ENCODE assay signal across 26 cellular contexts in the genomic region with DNA sequence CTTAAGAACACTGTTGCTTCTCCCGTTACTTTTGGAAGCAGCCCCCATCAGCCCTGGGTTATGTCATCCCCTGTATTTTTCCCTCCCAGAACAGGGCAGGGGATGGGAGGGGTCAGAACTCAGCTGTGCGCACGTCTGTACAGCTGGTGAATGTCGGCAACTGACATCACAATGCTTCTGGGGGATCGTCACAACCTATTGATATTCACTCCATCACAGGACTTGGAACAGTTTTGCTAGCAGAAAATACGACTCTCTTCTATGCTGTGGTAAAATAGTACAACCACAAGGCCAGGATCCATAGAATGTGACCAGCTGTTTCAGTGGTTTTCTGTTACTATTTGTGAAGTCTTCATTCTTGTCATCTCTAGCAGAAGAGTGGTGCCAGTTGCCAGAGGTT.
DNase-seq lines count a peak whose midpoint lies in the region; ATAC-seq and TF ChIP-seq lines count a peak whose summit lies in the region.
"Had no signal": no experiment of that assay in that cellular context is flagged by ENCODE, and none has a peak within 500 bp of the region (broad histone marks: within the 10 kb centered on the region; RNA-seq: fewer than 3 reads in every experiment).

No MANE protein-coding gene starts in this region.

- no peaks in the 10 kb centered on the region for H3K27me3 Mint-ChIP-seq in brain
- H3K27me3 Mint-ChIP-seq: activated CD4-positive, alpha-beta T cell treated with anti-CD3 and anti-CD28 coated beads, Interleukin-2, amount 10 ng/mL, durations not matched to agents 24 days and 14 days had no signal

- H3K27ac Mint-ChIP-seq in brain, result peak overlapping the region in 3 of 5 experiments; percentile 4 to 32 (median 21)
- H3K27ac Mint-ChIP-seq: activated CD4-positive, alpha-beta T cell treated with anti-CD3 and anti-CD28 coated beads, Interleukin-2, amount 10 ng/mL, durations not matched to agents 24 days and 14 days; activated naive CD4-positive, alpha-beta T cell treated with anti-CD3 and anti-CD28 coated beads, Interleukin-2, amount 50 U/mL, for 72 hours; neural progenitor cell; WTC11 had no signal

- H3K4me3 Mint-ChIP-seq in brain, result no peak overlapping the region
- H3K4me3 Mint-ChIP-seq: activated CD4-positive, alpha-beta T cell treated with anti-CD3 and anti-CD28 coated beads, Interleukin-2, amount 10 ng/mL, durations not matched to agents 24 days and 14 days; neural progenitor cell; WTC11 had no signal

- H3K9me3 ChIP-seq in subcutaneous abdominal adipose tissue (ENCODE audit: control insufficient read depth in 5 of 5, low read length in 5 of 5) (no peaks in the 10 kb centered on the region), WERI-Rb-1 (ENCODE audit: severe bottlenecking) (no peaks in the 10 kb centered on the region)
- H3K9me3 ChIP-seq: transverse colon had no signal

- ATAC-seq in left cardiac atrium, result peak in 1 of 2 donors; percentile 61
- no peak for ATAC-seq in HG03432 (IDR thresholded peaks at IDR 0.05; ENCODE audit: unreplicated experiment)
- no peak for ATAC-seq in GM18519 (IDR thresholded peaks at IDR 0.05; ENCODE audit: low FRiP score, unreplicated experiment)
- ATAC-seq: activated naive CD4-positive, alpha-beta T cell treated with anti-CD3 and anti-CD28 coated beads, Interleukin-2, amount 50 U/mL, for 72 hours; HCT116; WTC11 had no signal

- peak overlapping the region; percentile 22 for H3K27ac ChIP-seq in subcutaneous abdominal adipose tissue (ENCODE audit: low read depth, low read length)
- H3K27ac ChIP-seq in WERI-Rb-1, result no peak overlapping the region
- H3K27ac ChIP-seq: C4-2B, coronary artery, epithelial cell of prostate, neural progenitor cell, transverse colon had no signal

- H3K4me1 ChIP-seq in subcutaneous abdominal adipose tissue (ENCODE audit: control insufficient read depth in 5 of 5, insufficient read depth in 5 of 5, low read length in 5 of 5), result peaks cover 0 to 24% (median 10%) of the 10 kb centered on the region in 5 donors
- H3K4me1 ChIP-seq: neural progenitor cell had no signal

- TF ChIP-seq CTCF in brain (conservative IDR thresholded peaks at IDR 0.05) (no peak), WERI-Rb-1 (IDR thresholded peaks at IDR 0.05; ENCODE audit: low read depth, low read length) (no peak)

- H3K36me3 ChIP-seq in subcutaneous abdominal adipose tissue (ENCODE audit: control insufficient read depth in 5 of 5, insufficient read depth in 5 of 5, low read length in 5 of 5) (no peaks in the 10 kb centered on the region), WERI-Rb-1 (no peaks in the 10 kb centered on the region)
- H3K36me3 ChIP-seq: neural progenitor cell, transverse colon had no signal

- H3K36me3 Mint-ChIP-seq in brain, result no peaks in the 10 kb centered on the region
- H3K36me3 Mint-ChIP-seq: activated naive CD4-positive, alpha-beta T cell treated with anti-CD3 and anti-CD28 coated beads, Interleukin-2, amount 50 U/mL, for 72 hours; neural progenitor cell; WTC11 had no signal

- no peak overlapping the region for H3K4me3 ChIP-seq in subcutaneous abdominal adipose tissue (ENCODE audit: low read depth in 1 of 5, low read length in 5 of 5)
- H3K4me3 ChIP-seq in WERI-Rb-1 (ENCODE audit: low read depth, low read length), result no peak overlapping the region
- H3K4me3 ChIP-seq: coronary artery, neural progenitor cell, transverse colon had no signal

- intact Hi-C loops in left cardiac atrium (cut with DNase I), result no loop called here

- H3K9me3 Mint-ChIP-seq in brain, result no peaks in the 10 kb centered on the region
- H3K9me3 Mint-ChIP-seq: activated CD4-positive, alpha-beta T cell treated with anti-CD3 and anti-CD28 coated beads, Interleukin-2, amount 10 ng/mL, durations not matched to agents 24 days and 14 days; activated naive CD4-positive, alpha-beta T cell treated with anti-CD3 and anti-CD28 coated beads, Interleukin-2, amount 50 U/mL, for 72 hours; neural progenitor cell; WTC11 had no signal

- H3K4me1 Mint-ChIP-seq in brain, result peaks cover 9% of the 10 kb centered on the region
- H3K4me1 Mint-ChIP-seq: activated CD4-positive, alpha-beta T cell treated with anti-CD3 and anti-CD28 coated beads, Interleukin-2, amount 10 ng/mL, durations not matched to agents 24 days and 14 days; neural progenitor cell; WTC11 had no signal

- DNase-seq in LHCN-M2 (ENCODE audit: low read depth), result peak; percentile 75
- peak; percentile 23 for DNase-seq in left cardiac atrium
- no peak for DNase-seq in WERI-Rb-1
- DNase-seq: activated CD4-positive, alpha-beta T cell treated with anti-CD3 and anti-CD28 coated beads, Interleukin-2, amount 10 ng/mL, durations not matched to agents 24 days and 14 days; activated effector memory CD4-positive, alpha-beta T cell treated with Interleukin-2 at 50 U/mL for 16 hours; caudate nucleus; DMS79; effector CD8-positive, alpha-beta T cell; GDM1; hippocampal formation; NCI-H1092 treated with DMSO at 0.1 percent for 48 hours; NCI-H1694 treated with DMSO at 0.1 percent for 48 hours; NCI-H82; stimulated activated CD8-positive, alpha-beta memory T cell treated with anti-CD3 and anti-CD28 coated beads, Interleukin-4, amount 100 ng/mL, for 48 hours; transverse colon had no signal

- H3K27me3 ChIP-seq in subcutaneous abdominal adipose tissue (ENCODE audit: control insufficient read depth in 5 of 5, insufficient read depth in 4 of 5, low read length in 5 of 5), result no peaks in the 10 kb centered on the region
- H3K27me3 ChIP-seq in WERI-Rb-1 (ENCODE audit: insufficient read depth, low read depth, severe bottlenecking), result peaks cover 82% of the 10 kb centered on the region
- H3K27me3 ChIP-seq: neural progenitor cell, transverse colon had no signal

- H3K9ac ChIP-seq in subcutaneous abdominal adipose tissue (ENCODE audit: low read length in 5 of 5), result no peak overlapping the region
- H3K9ac ChIP-seq: neural progenitor cell had no signal
